Comparison of ENCODE assay signal across 8 cellular contexts in the genomic region with DNA sequence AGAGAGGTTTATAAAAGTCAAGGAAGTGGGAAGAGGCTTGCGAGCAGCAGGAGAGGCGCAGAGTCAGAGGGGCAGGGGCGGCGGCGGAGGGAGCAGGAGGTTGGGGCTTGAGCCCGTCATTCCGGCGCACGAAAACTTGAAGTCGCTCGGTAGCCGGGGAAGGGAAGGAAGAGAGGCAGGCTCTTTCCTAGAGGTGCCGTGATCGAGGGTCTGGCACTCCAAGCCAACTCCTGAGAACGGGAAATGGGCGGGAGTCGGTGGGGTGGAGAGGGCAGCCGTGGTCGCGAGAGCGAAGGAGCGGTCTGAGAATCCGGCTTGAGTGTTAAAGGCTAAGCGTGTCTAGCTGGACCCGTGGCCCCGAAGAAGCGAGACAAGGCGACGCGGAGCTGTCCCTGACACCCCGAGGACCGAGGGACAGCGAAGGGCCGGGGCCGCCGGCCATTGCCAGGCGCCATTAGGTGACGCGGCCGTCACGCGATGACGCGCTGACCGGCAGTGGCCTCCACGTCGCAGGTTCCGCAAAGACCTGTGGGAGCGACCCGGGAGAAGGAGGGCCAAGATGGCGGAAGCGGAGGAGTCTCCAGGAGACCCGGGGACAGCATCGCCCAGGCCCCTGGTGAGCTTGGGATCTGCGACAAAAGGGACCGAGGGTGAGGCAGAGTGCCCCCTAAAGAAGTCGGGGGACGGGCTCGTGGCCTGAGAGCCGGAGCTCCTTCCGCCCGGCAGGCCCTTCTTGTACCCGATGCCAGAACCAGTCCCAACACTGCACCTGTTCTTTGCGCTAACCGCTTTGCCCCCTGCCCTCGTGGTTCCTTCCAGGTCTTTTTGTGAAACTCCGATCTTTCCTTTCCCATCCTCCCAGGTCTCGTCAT. TPM values are rescaled to one million over a fixed set of nuclear protein-coding genes. Genes with fewer than 3 reads are reported as not detected.
A peak's percentile ranks its signal among the peaks of the same experiment; 100 is the strongest.
DNase-seq lines count a peak whose midpoint lies in the region; ATAC-seq and TF ChIP-seq lines count a peak whose summit lies in the region.

A gene with protein sequence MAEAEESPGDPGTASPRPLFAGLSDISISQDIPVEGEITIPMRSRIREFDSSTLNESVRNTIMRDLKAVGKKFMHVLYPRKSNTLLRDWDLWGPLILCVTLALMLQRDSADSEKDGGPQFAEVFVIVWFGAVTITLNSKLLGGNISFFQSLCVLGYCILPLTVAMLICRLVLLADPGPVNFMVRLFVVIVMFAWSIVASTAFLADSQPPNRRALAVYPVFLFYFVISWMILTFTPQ (plus strand): TSS at position 544 of the 872 bp plus-strand sequence. CDS start 16 bp downstream, at position 560.

- H3K27ac ChIP-seq in lower lobe of right lung, result peak within 1 kb of the TSS; percentile 95

- peaks cover 9% of the 10 kb centered on the region for H3K4me1 ChIP-seq in lower lobe of right lung

- no peaks in the 10 kb centered on the region for H3K27me3 Mint-ChIP-seq in activated CD4-positive, alpha-beta memory T cell treated with anti-CD3 and anti-CD28 coated beads, Interleukin-2, amount 10 ng/mL, durations not matched to agents 7 days and 5 days

- H3K9me3 ChIP-seq in lower lobe of right lung, result no peaks in the 10 kb centered on the region

- no peaks in the 10 kb centered on the region for H3K9me3 Mint-ChIP-seq in activated CD4-positive, alpha-beta memory T cell treated with anti-CD3 and anti-CD28 coated beads, Interleukin-2, amount 10 ng/mL, durations not matched to agents 7 days and 5 days

- H3K36me3 Mint-ChIP-seq in activated CD4-positive, alpha-beta memory T cell treated with anti-CD3 and anti-CD28 coated beads, Interleukin-2, amount 10 ng/mL, durations not matched to agents 7 days and 5 days (ENCODE audit: low read depth), result peaks cover 13% of the 10 kb centered on the region

- CTCF ChIA-PET in activated CD4-positive, alpha-beta memory T cell treated with anti-CD3 and anti-CD28 coated beads, Interleukin-2, amount 10 ng/mL, durations not matched to agents 7 days and 5 days (lab: Charles Lee), result interaction anchor here (1.0 kb wide), 1 partner anchor 13 kb away, joined by 4 read pairs; no protein-coding TSS in a partner anchor

- intact Hi-C loops in lower lobe of right lung (cut with DNase I), result no loop called here

- peak within 1 kb of the TSS; percentile 89 for H3K4me3 Mint-ChIP-seq in activated CD4-positive, alpha-beta memory T cell treated with anti-CD3 and anti-CD28 coated beads, Interleukin-2, amount 10 ng/mL, durations not matched to agents 7 days and 5 days

- POLR2A ChIA-PET in activated CD4-positive, alpha-beta memory T cell treated with anti-CD3 and anti-CD28 coated beads, Interleukin-2, amount 10 ng/mL, durations not matched to agents 7 days and 5 days (lab: Charles Lee), result interaction anchor here (1.5 to 1.6 kb wide), 2 partner anchors 188 to 293 kb away, joined by 3 to 4 read pairs; no protein-coding TSS in a partner anchor

- H3K27me3 ChIP-seq in lower lobe of right lung (ENCODE audit: low read depth), result no peaks in the 10 kb centered on the region

- H3K4me3 ChIP-seq in lower lobe of right lung, result peak within 1 kb of the TSS; percentile 61

- DNase-seq in CD1c-positive myeloid dendritic cell (ENCODE audit: extremely low spot score) (peak; percentile 83), NCI-H748 (lab: John Stamatoyannopoulos, UW; ENCODE audit: unreplicated experiment) (peak; percentile 83), ecto neural progenitor cell (ENCODE audit: low spot score) (peak; percentile 79), lower lobe of right lung (peak; percentile 87)
- DNase-seq in activated CD4-positive, alpha-beta memory T cell treated with anti-CD3 and anti-CD28 coated beads, Interleukin-2, amount 10 ng/mL, durations not matched to agents 7 days and 5 days, result peak; percentile 76
- DNase-seq in stimulated activated CD4-positive, alpha-beta T cell treated with anti-CD3 and anti-CD28 coated beads, Interleukin-4, amount 100 ng/mL, for 48 hours (ENCODE audit: low read depth in 2 of 2), result peak; percentile 43 to 58

- H3K4me1 Mint-ChIP-seq in activated CD4-positive, alpha-beta memory T cell treated with anti-CD3 and anti-CD28 coated beads, Interleukin-2, amount 10 ng/mL, durations not matched to agents 7 days and 5 days, result peaks cover 27% of the 10 kb centered on the region

- ATAC-seq in GM19324 (IDR thresholded peaks at IDR 0.05; ENCODE audit: low FRiP score, unreplicated experiment) (peak; percentile 96), HG03442 (IDR thresholded peaks at IDR 0.05; ENCODE audit: unreplicated experiment) (peak; percentile 97), lower lobe of right lung (peak; percentile 98)

- no peak for TF ChIP-seq CTCF in lower lobe of right lung (IDR thresholded peaks at IDR 0.05)

- peak within 1 kb of the TSS; percentile 93 for H3K27ac Mint-ChIP-seq in activated CD4-positive, alpha-beta memory T cell treated with anti-CD3 and anti-CD28 coated beads, Interleukin-2, amount 10 ng/mL, durations not matched to agents 7 days and 5 days

- no peaks in the 10 kb centered on the region for H3K36me3 ChIP-seq in lower lobe of right lung

RNA-seq across cellular contexts. Expression of the gene that starts here (rescaled TPM):
- total RNA-seq in activated CD4-positive, alpha-beta memory T cell treated with anti-CD3 and anti-CD28 coated beads, Interleukin-2, amount 10 ng/mL, durations not matched to agents 7 days and 5 days, result 10 to 100 TPM; 20.7 to 24.5 TPM
- 45.0 TPM for total RNA-seq in lower lobe of right lung

Comparison
In these comparisons a context has a peak if more than half of its experiments do, and no peak if none do; other contexts are left out.
1. Peak in every context shown above with its lines: DNase-seq, ATAC-seq, H3K4me3 ChIP-seq and H3K27ac ChIP-seq.